Comparison of ENCODE assay signal across 29 cellular contexts in the genomic region with DNA sequence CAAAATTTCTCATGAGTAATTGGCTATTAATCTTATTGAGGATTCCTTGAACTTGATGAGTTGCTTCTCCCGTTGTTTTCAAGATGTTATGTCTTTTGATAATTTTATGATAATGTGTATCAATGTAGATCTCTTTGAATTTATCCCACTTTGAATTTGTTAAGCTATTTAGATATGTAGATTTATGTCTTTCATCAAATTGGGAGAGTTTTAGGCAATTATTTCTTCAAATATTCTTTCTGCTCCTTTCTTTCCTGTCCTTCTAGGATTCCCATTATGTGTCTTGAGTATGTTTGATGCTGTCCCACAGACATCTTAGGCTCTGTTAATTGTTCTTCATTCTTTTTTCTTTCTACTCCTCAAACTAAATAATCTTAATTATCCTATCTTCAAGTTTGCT.
"Had no signal": no experiment of that assay in that cellular context is flagged by ENCODE, and none has a peak within 500 bp of the region (broad histone marks: within the 10 kb centered on the region; RNA-seq: fewer than 3 reads in every experiment).

No MANE protein-coding gene starts in this region.

- FAIRE-seq: urothelium cell line had no signal

- H3K27ac ChIP-seq: stomach, suprapubic skin, testis, thoracic aorta, thyroid gland, tibial artery, tibial nerve, transverse colon, upper lobe of left lung, upper lobe of right lung, uterus, vagina had no signal

- H3K36me3 Mint-ChIP-seq: stimulated activated effector memory CD8-positive, alpha-beta T cell treated with anti-CD3 and anti-CD28 coated beads, Interleukin-12 subunit alpha, Interleukin-12 subunit beta, amount 100 ng/mL, for 72 hours; stimulated activated memory B cell treated with anti-CD40 and anti-IgM and Interleukin-4, amounts not matched to agents 10 μg/mL and 1 μg/mL and 100 μg/mL, for 72 hours; type B pancreatic cell had no signal

- ATAC-seq: stimulated activated effector memory CD8-positive, alpha-beta T cell treated with anti-CD3 and anti-CD28 coated beads, Interleukin-12 subunit alpha, Interleukin-12 subunit beta, amount 100 ng/mL, for 72 hours; stimulated activated memory B cell treated with anti-CD40 and anti-IgM and Interleukin-4, amounts not matched to agents 10 μg/mL and 1 μg/mL and 100 μg/mL, for 72 hours; stimulated activated naive B cell treated with anti-CD40 and anti-IgM and Interleukin-4, amounts not matched to agents 10 μg/mL and 1 μg/mL and 100 μg/mL, for 72 hours; stimulated activated naive CD8-positive, alpha-beta T cell treated with anti-CD3 and anti-CD28 coated beads, Interleukin-15, amount 100 ng/mL, for 72 hours; stimulated activated naive CD8-positive, alpha-beta T cell treated with anti-CD3 and anti-CD28 coated beads, Interleukin-15, Interleukin-2, amounts not matched to agents 100 U/mL and 50 U/mL, for 24 hours; upper lobe of right lung had no signal

- H3K27me3 Mint-ChIP-seq: stimulated activated naive CD8-positive, alpha-beta T cell treated with anti-CD3 and anti-CD28 coated beads, Interleukin-15, amount 100 ng/mL, for 72 hours had no signal

- H3K27ac Mint-ChIP-seq: stimulated activated effector memory CD8-positive, alpha-beta T cell treated with anti-CD3 and anti-CD28 coated beads, Interleukin-12 subunit alpha, Interleukin-12 subunit beta, amount 100 ng/mL, for 72 hours; stimulated activated memory B cell treated with anti-CD40 and anti-IgM and Interleukin-4, amounts not matched to agents 10 μg/mL and 1 μg/mL and 100 μg/mL, for 72 hours; stimulated activated naive B cell treated with anti-CD40 and anti-IgM and Interleukin-4, amounts not matched to agents 10 μg/mL and 1 μg/mL and 100 μg/mL, for 72 hours; stimulated activated naive CD8-positive, alpha-beta T cell treated with anti-CD3 and anti-CD28 coated beads, Interleukin-15, amount 100 ng/mL, for 72 hours; stimulated activated naive CD8-positive, alpha-beta T cell treated with anti-CD3 and anti-CD28 coated beads, Interleukin-15, Interleukin-2, amounts not matched to agents 100 ng/mL and 50 ng/mL, for 24 hours; type B pancreatic cell had no signal

- DNase-seq: stimulated activated CD4-positive, alpha-beta T cell treated with anti-CD3 and anti-CD28 coated beads, Interleukin-2, amount 100 ng/mL, for 48 hours; stimulated activated CD4-positive, alpha-beta T cell treated with anti-CD3 and anti-CD28 coated beads, Interleukin-4, amount 100 ng/mL, for 1 hour; stimulated activated CD4-positive, alpha-beta T cell treated with anti-CD3 and anti-CD28 coated beads, Interleukin-4, amount 100 ng/mL, for 24 hours; stimulated activated CD4-positive, alpha-beta T cell treated with anti-CD3 and anti-CD28 coated beads, Interleukin-4, amount 100 ng/mL, for 4 hours; stimulated activated CD8-positive, alpha-beta memory T cell treated with anti-CD3 and anti-CD28 coated beads, Interleukin-4, amount 100 ng/mL, for 48 hours; stimulated activated naive B cell treated with anti-CD40 and anti-IgM and Interleukin-4, amounts not matched to agents 10 μg/mL and 1 μg/mL and 100 μg/mL, for 72 hours; stimulated activated naive CD4-positive, alpha-beta T cell; stimulated activated naive CD4-positive, alpha-beta T cell treated with Interleukin-2 at 50 U/mL for 16 hours; stimulated activated naive CD8-positive, alpha-beta T cell treated with anti-CD3 and anti-CD28 coated beads, Interleukin-15, amount 100 ng/mL, for 72 hours; stimulated activated naive CD8-positive, alpha-beta T cell treated with anti-CD3 and anti-CD28 coated beads, Interleukin-15, Interleukin-2, amounts not matched to agents 100 U/mL and 50 U/mL, for 24 hours; stomach; substantia nigra; testis; thyroid gland; tibial artery; transverse colon; trophoblast cell; upper lobe of left lung; upper lobe of right lung; uterus had no signal

- H3K9me3 ChIP-seq: testis, thyroid gland had no signal

- H3K4me1 Mint-ChIP-seq: stimulated activated effector memory CD8-positive, alpha-beta T cell treated with anti-CD3 and anti-CD28 coated beads, Interleukin-12 subunit alpha, Interleukin-12 subunit beta, amount 100 ng/mL, for 72 hours; stimulated activated memory B cell treated with anti-CD40 and anti-IgM and Interleukin-4, amounts not matched to agents 10 μg/mL and 1 μg/mL and 100 μg/mL, for 72 hours; stimulated activated naive B cell treated with anti-CD40 and anti-IgM and Interleukin-4, amounts not matched to agents 10 μg/mL and 1 μg/mL and 100 μg/mL, for 72 hours; stimulated activated naive CD8-positive, alpha-beta T cell treated with anti-CD3 and anti-CD28 coated beads, Interleukin-15, amount 100 ng/mL, for 72 hours had no signal

- H3K27me3 ChIP-seq: stomach, suprapubic skin, testis, thyroid gland, tibial artery, tibial nerve, transverse colon, upper lobe of left lung, upper lobe of right lung, uterus, vagina had no signal

- H3K4me3 ChIP-seq: stomach, suprapubic skin, testis, thoracic aorta, thyroid gland, tibial artery, tibial nerve, transverse colon, upper lobe of left lung, upper lobe of right lung, uterus, vagina had no signal

- H3K36me3 ChIP-seq: stomach, suprapubic skin, thoracic aorta, thyroid gland, tibial artery, tibial nerve, transverse colon, upper lobe of left lung, upper lobe of right lung, uterus, vagina had no signal

- H3K4me3 Mint-ChIP-seq: stimulated activated effector memory CD8-positive, alpha-beta T cell treated with anti-CD3 and anti-CD28 coated beads, Interleukin-12 subunit alpha, Interleukin-12 subunit beta, amount 100 ng/mL, for 72 hours; stimulated activated memory B cell treated with anti-CD40 and anti-IgM and Interleukin-4, amounts not matched to agents 10 μg/mL and 1 μg/mL and 100 μg/mL, for 72 hours; stimulated activated naive B cell treated with anti-CD40 and anti-IgM and Interleukin-4, amounts not matched to agents 10 μg/mL and 1 μg/mL and 100 μg/mL, for 72 hours; stimulated activated naive CD8-positive, alpha-beta T cell treated with anti-CD3 and anti-CD28 coated beads, Interleukin-15, amount 100 ng/mL, for 72 hours; stimulated activated naive CD8-positive, alpha-beta T cell treated with anti-CD3 and anti-CD28 coated beads, Interleukin-15, Interleukin-2, amounts not matched to agents 100 ng/mL and 50 ng/mL, for 24 hours; type B pancreatic cell had no signal

- H3K4me1 ChIP-seq: stomach, suprapubic skin, testis, thyroid gland, tibial artery, tibial nerve, transverse colon, upper lobe of left lung, upper lobe of right lung, uterus, vagina had no signal
